Comparison of ENCODE assay signal across 25 cellular contexts in genomic region chr3:22296641-22297040, GRCh38.
DNase-seq lines count a peak whose midpoint lies in the region; ATAC-seq and TF ChIP-seq lines count a peak whose summit lies in the region.
"Had no signal": no experiment of that assay in that cellular context is flagged by ENCODE, and none has a peak within 500 bp of the region (broad histone marks: within the 10 kb centered on the region; RNA-seq: fewer than 3 reads in every experiment).

No MANE protein-coding gene starts in this region.

- H3F3A ChIP-seq in smooth muscle cell (ENCODE audit: low read depth) = no peaks in the 10 kb centered on the region

- ATAC-seq in GM21786 (IDR thresholded peaks at IDR 0.05; ENCODE audit: unreplicated experiment) (no peak), HG03378 (IDR thresholded peaks at IDR 0.05; ENCODE audit: unreplicated experiment) (no peak)
- ATAC-seq: gastrocnemius medialis; GM12878; left ventricle myocardium superior; naive thymus-derived CD8-positive, alpha-beta T cell; stimulated activated naive B cell treated with anti-CD40 and anti-IgM and Interleukin-4, amounts not matched to agents 10 μg/mL and 1 μg/mL and 100 μg/mL, for 72 hours had no signal

- no peaks in the 10 kb centered on the region for H3K79me2 ChIP-seq in smooth muscle cell (ENCODE audit: low read depth)

- H4K20me1 ChIP-seq in smooth muscle cell (ENCODE audit: low read depth) = no peaks in the 10 kb centered on the region
- H4K20me1 ChIP-seq: BLaER1 treated with 17β-estradiol and CSF1 and Interleukin-3, amounts not matched to agents 10 nM and 100 nM had no signal

- no peak overlapping the region for H3K27ac ChIP-seq in smooth muscle cell (ENCODE audit: low read depth)
- H3K27ac ChIP-seq: adrenal gland; BLaER1 treated with 17β-estradiol and CSF1 and Interleukin-3, amounts not matched to agents 10 nM and 100 nM; gastrocnemius medialis; spleen had no signal

- H3K4me3 ChIP-seq in HFF-Myc (replicated peaks; ENCODE audit: low read depth, low read length) = no peak overlapping the region
- no peak overlapping the region for H3K4me3 ChIP-seq in astrocyte of the cerebellum (ENCODE audit: low read depth, low read length)
- no peak overlapping the region for H3K4me3 ChIP-seq in smooth muscle cell
- H3K4me3 ChIP-seq: adrenal gland; BLaER1 treated with 17β-estradiol and CSF1 and Interleukin-3, amounts not matched to agents 10 nM and 100 nM; gastrocnemius medialis; GM12878; spleen had no signal

- H3K36me3 ChIP-seq in smooth muscle cell (ENCODE audit: low read depth) = no peaks in the 10 kb centered on the region
- H3K36me3 ChIP-seq: adrenal gland; BLaER1 treated with 17β-estradiol and CSF1 and Interleukin-3, amounts not matched to agents 10 nM and 100 nM; gastrocnemius medialis; spleen had no signal

- in situ Hi-C loops in astrocyte of the cerebellum (cut with HindIII; ENCODE audit: low sequenced_read_pairs) = no loop called here

- H3K9me3 ChIP-seq in smooth muscle cell (replicated peaks; ENCODE audit: low read depth) = no peaks in the 10 kb centered on the region
- H3K9me3 ChIP-seq: adrenal gland had no signal

- DNase-seq in AG09319 (ENCODE audit: extremely low read depth, low read depth) (peak; percentile 4), HFF-Myc (ENCODE audit: extremely low read depth, low read depth) (peak; percentile 1), astrocyte of the cerebellum (ENCODE audit: low read depth) (peak; percentile 16), fibroblast of the conjunctiva (ENCODE audit: low read depth) (peak; percentile 56), smooth muscle cell (lab: John Stamatoyannopoulos, UW; ENCODE audit: unreplicated experiment) (no peak)
- DNase-seq in activated CD4-positive, CD25-positive, alpha-beta regulatory T cell treated with anti-CD3 and anti-CD28 coated beads, Interleukin-2, amount 50 U/mL, for 72 hours = no peak
- DNase-seq: activated CD4-positive, alpha-beta T cell treated with anti-CD3 and anti-CD28 coated beads for 48 hours; activated T-cell treated with anti-CD3 and anti-CD28 coated beads, Interleukin-2, amount 50 U/mL, for 24 hours; adrenal gland; COR-L47; DND-41; gastrocnemius medialis; left ventricle myocardium superior; midbrain; naive thymus-derived CD8-positive, alpha-beta T cell; NCI-H2171; NCI-H69; occipital lobe; spleen; stimulated activated CD4-positive, alpha-beta T cell treated with anti-CD3 and anti-CD28 coated beads, Interleukin-2, amount 100 ng/mL, for 48 hours; stimulated activated naive B cell treated with anti-CD40 and anti-IgM and Interleukin-4, amounts not matched to agents 10 μg/mL and 1 μg/mL and 100 μg/mL, for 72 hours had no signal

- TF ChIP-seq CTCF in AG09319 (IDR thresholded peaks at IDR 0.05; ENCODE audit: low read depth, low read length) (no peak), HFF-Myc (IDR thresholded peaks at IDR 0.05; ENCODE audit: low read depth, low read length, missing control alignments) (no peak), astrocyte of the cerebellum (IDR thresholded peaks at IDR 0.05; ENCODE audit: low read depth, low read length, missing control alignments) (no peak), smooth muscle cell (IDR thresholded peaks at IDR 0.05; ENCODE audit: borderline replicate concordance, insufficient read depth, poor library complexity, severe bottlenecking) (no peak)

- no peak overlapping the region for H3K9ac ChIP-seq in smooth muscle cell (ENCODE audit: low read depth)
- H3K9ac ChIP-seq: BLaER1 treated with 17β-estradiol and CSF1 and Interleukin-3, amounts not matched to agents 10 nM and 100 nM had no signal

- no peak overlapping the region for H2AFZ ChIP-seq in smooth muscle cell (ENCODE audit: low read depth)

- no peaks in the 10 kb centered on the region for H3K4me1 ChIP-seq in smooth muscle cell (ENCODE audit: low read depth)
- H3K4me1 ChIP-seq: adrenal gland; BLaER1 treated with 17β-estradiol and CSF1 and Interleukin-3, amounts not matched to agents 10 nM and 100 nM; gastrocnemius medialis; spleen had no signal

- H3K27me3 ChIP-seq in smooth muscle cell (ENCODE audit: low read depth) = no peaks in the 10 kb centered on the region
- H3K27me3 ChIP-seq: adrenal gland; BLaER1 treated with 17β-estradiol and CSF1 and Interleukin-3, amounts not matched to agents 10 nM and 100 nM; gastrocnemius medialis; spleen had no signal

- H3K4me2 ChIP-seq in smooth muscle cell = no peak overlapping the region
- H3K4me2 ChIP-seq: BLaER1 treated with 17β-estradiol and CSF1 and Interleukin-3, amounts not matched to agents 10 nM and 100 nM had no signal

Comparison
In these comparisons a context has a peak if more than half of its experiments do, and no peak if none do; other contexts are left out.
1. DNase-seq: peak in AG09319 (single experiment), HFF-Myc (single experiment), astrocyte of the cerebellum (single experiment) and fibroblast of the conjunctiva (single experiment); none in smooth muscle cell (single experiment) and activated CD4-positive, CD25-positive, alpha-beta regulatory T cell treated with anti-CD3 and anti-CD28 coated beads, Interleukin-2, amount 50 U/mL, for 72 hours (single experiment).